In genomic region chr16:46962629-46963028, GRCh38 we compare ENCODE assay signal across 15 cellular contexts. TPM values are rescaled to one million over a fixed set of nuclear protein-coding genes. Genes with fewer than 3 reads are reported as not detected.
DNase-seq lines count a peak whose midpoint lies in the region; ATAC-seq, FAIRE-seq and TF ChIP-seq lines count a peak whose summit lies in the region.
"Had no signal": no experiment of that assay in that cellular context is flagged by ENCODE, and none has a peak within 500 bp of the region (broad histone marks: within the 10 kb centered on the region; RNA-seq: fewer than 3 reads in every experiment).

No MANE protein-coding gene starts in this region.

- peak overlapping the region; percentile 67 for H3K4me3 Mint-ChIP-seq in activated naive CD8-positive, alpha-beta T cell
- H3K4me3 Mint-ChIP-seq in memory B cell, result no peak overlapping the region

- no peaks in the 10 kb centered on the region for H3K36me3 Mint-ChIP-seq in activated naive CD8-positive, alpha-beta T cell
- H3K36me3 Mint-ChIP-seq in memory B cell, result peaks cover 37% of the 10 kb centered on the region

- 88% methylated on average over 3 of the region's 3 CpGs for WGBS in A549 (ENCODE audit: missing lambda C conversion rate)

- H3K27ac ChIP-seq in A549, result peak overlapping the region in 1 of 2 experiments; percentile 58; a peak in 4 of 6 replicates
- H3K27ac ChIP-seq: breast epithelium, epithelial cell of prostate had no signal

- no peaks in the 10 kb centered on the region for H3K27me3 Mint-ChIP-seq in activated naive CD8-positive, alpha-beta T cell
- H3K27me3 Mint-ChIP-seq in memory B cell, result no peaks in the 10 kb centered on the region

- POLR2A ChIA-PET in A549 (lab: Yijun Ruan, JAX), result interaction anchor here (2.7 kb wide), 1 partner anchor 11 kb away, joined by 11 read pairs; the partner anchor contains the start of gene DNAJA2

- H3K9me3 ChIP-seq in A549, result no peaks in the 10 kb centered on the region
- H3K9me3 ChIP-seq: breast epithelium had no signal

- peaks cover 48% of the 10 kb centered on the region for H3K4me1 Mint-ChIP-seq in activated naive CD8-positive, alpha-beta T cell (ENCODE audit: low read depth)
- H3K4me1 Mint-ChIP-seq in memory B cell, result peaks cover 13% of the 10 kb centered on the region

- peaks cover 14% of the 10 kb centered on the region; the same call in 2 of the 3 replicates for H3K4me1 ChIP-seq in A549
- H3K4me1 ChIP-seq: breast epithelium had no signal

- TF ChIP-seq CTCF in A549 (IDR thresholded peaks at IDR 0.05), result no peak

- CTCF ChIA-PET in A549 (lab: Yijun Ruan, JAX), result interaction anchor here (1.1 to 2.9 kb wide), 5 partner anchors 9 to 36 kb away, joined by 3 to 11 read pairs (median 4); partner anchors contain the start of gene DNAJA2

- peak overlapping the region; percentile 96 for H3K27ac Mint-ChIP-seq in activated naive CD8-positive, alpha-beta T cell
- peak overlapping the region; percentile 86 for H3K27ac Mint-ChIP-seq in memory B cell

- TF ChIP-seq POLR2A in A549 (IDR thresholded peaks at IDR 0.05; ENCODE audit: low read length) (no peak), GM12891 (IDR thresholded peaks at IDR 0.05; ENCODE audit: low read depth, low read length) (no peak)

- no peak overlapping the region for H3K4me2 ChIP-seq in A549

- no peaks in the 10 kb centered on the region for H3K9me3 Mint-ChIP-seq in activated naive CD8-positive, alpha-beta T cell (ENCODE audit: low read depth)
- H3K9me3 Mint-ChIP-seq in memory B cell, result no peaks in the 10 kb centered on the region

- ATAC-seq in A549 (no peak), memory B cell (ENCODE audit: low read depth) (no peak)

- no peak for DNase-seq in A549 (ENCODE audit: low read depth in 1 of 2, low spot score in 1 of 2)
- no peak for DNase-seq in GM12891 (ENCODE audit: insufficient read length, low spot score)
- no peak for DNase-seq in memory B cell (ENCODE audit: low spot score in 2 of 2)
- DNase-seq in NCI-H2029 (lab: John Stamatoyannopoulos, UW), result no peak
- no peak for DNase-seq in GDM1 (lab: John Stamatoyannopoulos, UW)
- no peak for DNase-seq in AG08396 (ENCODE audit: low spot score)
- DNase-seq in dermis blood vessel endothelial cell, result no peak
- DNase-seq: C1 segment of cervical spinal cord, GF-D8, NCI-H1436 treated with DMSO at 0.1 percent for 48 hours, NCI-H510A treated with DMSO at 0.1 percent for 48 hours had no signal

- H3K4me3 ChIP-seq in A549, result no peak overlapping the region
- H3K4me3 ChIP-seq: breast epithelium, lung had no signal

- TF ChIP-seq EP300 in A549 (IDR thresholded peaks at IDR 0.05), result no peak

- no peak for FAIRE-seq in A549 (lab: Jason Lieb, UNC)
- peak; percentile 58 for FAIRE-seq in GM12891 (lab: Jason Lieb, UNC)

- TF ChIP-seq RAD21 in A549 (conservative IDR thresholded peaks at IDR 0.05 in 1 of 2, IDR thresholded peaks at IDR 0.05 in 1 of 2), result no peak

TF ChIP-seq in A549, 52 proteins besides CTCF, POLR2A, EP300 and RAD21:
- TF ChIP-seq NFE2L2 (conservative IDR thresholded peaks at IDR 0.05; ENCODE audit: low read length) (0 out of 2 replicates have a peak, but pooled peaks have one; percentile 18), MAFK (IDR thresholded peaks at IDR 0.05; ENCODE audit: partially characterized antibody) (peak; percentile 83), PBX3 (IDR thresholded peaks at IDR 0.05) (no peak)

TF ChIP-seq in GM12891, 5 proteins besides CTCF, POLR2A, EP300 and RAD21:
- TF ChIP-seq POU2F2 (IDR thresholded peaks at IDR 0.05; ENCODE audit: low read depth, low read length) (no peak), TAF1 (IDR thresholded peaks at IDR 0.05; ENCODE audit: low read depth, low read length) (no peak), POLR2AphosphoS5 (IDR thresholded peaks at IDR 0.05; ENCODE audit: low read depth, low read length) (no peak)
TF ChIP-seq in GM12891: peak in this region for 0.

RNA-seq across cellular contexts. Expression of gene DNAJA2, which starts 10.8 kb away (rescaled TPM):
- 28.8 and 33.7 TPM in 2 replicates for polyA plus RNA-seq in A549 (2011; rRNA removed)
- polyA plus RNA-seq in A549 (2012; cell fraction: cytosol; rRNA removed), result 8.5 and 9.8 TPM in 2 replicates
- 4.3 and 8.2 TPM in 2 replicates for polyA plus RNA-seq in A549 (2012; cell fraction: nucleus; rRNA removed)
- polyA plus RNA-seq in A549 (2017; fragmentation: RNase III; extraction: RNeasy Plus Mini Kit Qiagen cat#74134 plus additional on column Dnase treatment), result 81.4 to 82.3 TPM (median 81.6 TPM) in 3 replicates
- polyA minus RNA-seq in A549 (2011; rRNA and poly(A)+ RNA removed), result 25.9 and 27.6 TPM in 2 replicates
- polyA plus RNA-seq in GM12891 (2012; ENCODE audit: low read depth, missing spikeins), result 37.7 TPM
- 82.6 and 92.1 TPM in 2 replicates for total RNA-seq in dermis blood vessel endothelial cell
